ENCODE assay signal across 13 cellular contexts in genomic region chr16:87207509-87207908, GRCh38.
DNase-seq lines count a peak whose midpoint lies in the region; ATAC-seq and TF ChIP-seq lines count a peak whose summit lies in the region.
"Had no signal": no experiment of that assay in that cellular context is flagged by ENCODE, and none has a peak within 500 bp of the region (broad histone marks: within the 10 kb centered on the region; RNA-seq: fewer than 3 reads in every experiment).

No MANE protein-coding gene starts in this region.

- H3K4me2 ChIP-seq in skeletal muscle satellite cell (ENCODE audit: low read length): peak overlapping the region; percentile 34

- peaks cover 12% of the 10 kb centered on the region for H3K4me1 Mint-ChIP-seq in WTC11

- H3K4me1 ChIP-seq in heart right ventricle (peaks cover 0 to 13% (median 0%) of the 10 kb centered on the region in 9 donors), skeletal muscle satellite cell (ENCODE audit: control insufficient read depth, insufficient read depth, low read length) (peaks cover 45% of the 10 kb centered on the region)

- H3K4me3 Mint-ChIP-seq in WTC11: no peak overlapping the region
- H3K4me3 Mint-ChIP-seq: stimulated activated naive B cell treated with anti-CD40 and anti-IgM and Interleukin-4, amounts not matched to agents 10 μg/mL and 1 μg/mL and 100 μg/mL, for 72 hours had no signal

- DNase-seq in GM03348 (ENCODE audit: low spot score) (peak; percentile 84), astrocyte of the hippocampus (ENCODE audit: low read depth, low spot score) (peak; percentile 71), heart right ventricle (no peak), WTC11 (ENCODE audit: low spot score) (no peak)
- no peak for DNase-seq in activated CD4-positive, CD25-positive, alpha-beta regulatory T cell (lab: John Stamatoyannopoulos, UW)
- DNase-seq: Caco-2; cerebellar nuclear complex; hypothalamus; stimulated activated naive B cell treated with anti-CD40 and anti-IgM and Interleukin-4, amounts not matched to agents 10 μg/mL and 1 μg/mL and 100 μg/mL, for 72 hours had no signal

- H3K36me3 ChIP-seq in heart right ventricle: no peaks in the 10 kb centered on the region
- no peaks in the 10 kb centered on the region for H3K36me3 ChIP-seq in skeletal muscle satellite cell (ENCODE audit: insufficient read depth, low read length)

- H3K36me3 Mint-ChIP-seq in WTC11: no peaks in the 10 kb centered on the region
- H3K36me3 Mint-ChIP-seq: stimulated activated naive B cell treated with anti-CD40 and anti-IgM and Interleukin-4, amounts not matched to agents 10 μg/mL and 1 μg/mL and 100 μg/mL, for 72 hours had no signal

- no peaks in the 10 kb centered on the region; the same call in 1 of the 2 replicates for H3K27me3 Mint-ChIP-seq in WTC11 (ENCODE audit: low read depth)

- TF ChIP-seq CTCF in heart right ventricle (IDR thresholded peaks at IDR 0.05) (no peak), WTC11 (IDR thresholded peaks at IDR 0.05) (no peak)

- H3K9me3 ChIP-seq in heart right ventricle: no peaks in the 10 kb centered on the region
- H3K9me3 ChIP-seq in skeletal muscle satellite cell (replicated peaks; ENCODE audit: low read length): no peaks in the 10 kb centered on the region
- H3K9me3 ChIP-seq: Caco-2 had no signal

- H3K27ac ChIP-seq in heart right ventricle: peak overlapping the region in 8 of 10 donors; percentile 12 to 63 (median 46)

- no peak overlapping the region for H3K9ac ChIP-seq in skeletal muscle satellite cell (ENCODE audit: low read depth, low read length)

- no peaks in the 10 kb centered on the region for H3K9me3 Mint-ChIP-seq in WTC11
- H3K9me3 Mint-ChIP-seq: stimulated activated naive B cell treated with anti-CD40 and anti-IgM and Interleukin-4, amounts not matched to agents 10 μg/mL and 1 μg/mL and 100 μg/mL, for 72 hours had no signal

- ATAC-seq in heart right ventricle (peak; percentile 65 to 87 (median 68)), WTC11 (no peak), HG03175 (IDR thresholded peaks at IDR 0.05; ENCODE audit: unreplicated experiment) (no peak), HG03135 (IDR thresholded peaks at IDR 0.05; ENCODE audit: unreplicated experiment) (no peak)
- ATAC-seq: GM12878; stimulated activated naive B cell treated with anti-CD40 and anti-IgM and Interleukin-4, amounts not matched to agents 10 μg/mL and 1 μg/mL and 100 μg/mL, for 72 hours had no signal

- H3K27me3 ChIP-seq in heart right ventricle (peaks cover 0 to 6% (median 0%) of the 10 kb centered on the region in 7 donors), skeletal muscle satellite cell (ENCODE audit: control insufficient read depth, insufficient read depth, low read length) (no peaks in the 10 kb centered on the region)

- H3K27ac Mint-ChIP-seq in WTC11: no peak overlapping the region
- H3K27ac Mint-ChIP-seq: stimulated activated naive B cell treated with anti-CD40 and anti-IgM and Interleukin-4, amounts not matched to agents 10 μg/mL and 1 μg/mL and 100 μg/mL, for 72 hours had no signal

- WGBS in heart right ventricle, 2 donors: 61 to 66% methylated on average over 7 of the region's 7 CpGs

- CTCF ChIA-PET in WTC11 (lab: Charles Lee): interaction anchor here (0.7 to 1.0 kb wide), 2 partner anchors 27 to 72 kb away, joined by 3 to 5 read pairs; no protein-coding TSS in a partner anchor

- POLR2A ChIA-PET in WTC11 (lab: Charles Lee): no interaction called here

- intact Hi-C loops in heart right ventricle (cut with DNase I): loop anchor here in 3 of 10 donors (10.0 kb wide), 3 partner anchors 57 to 643 kb away; partner anchors contain the start of gene FOXC2 (in 1 of the 3)

- no peak overlapping the region for H3K4me3 ChIP-seq in heart right ventricle
- H3K4me3 ChIP-seq in skeletal muscle satellite cell (ENCODE audit: low read length): no peak overlapping the region
- H3K4me3 ChIP-seq: GM12878 had no signal

TF ChIP-seq in WTC11, 78 proteins besides CTCF, POLR2A, EP300 and RAD21:
- TF ChIP-seq CDX4 (CRISPR knock-in tag; IDR thresholded peaks at IDR 0.05; ENCODE audit: borderline replicate concordance): no peak
- TF ChIP-seq NFATC4 (CRISPR knock-in tag; IDR thresholded peaks at IDR 0.05): no peak
- TF ChIP-seq ZNF671 (CRISPR knock-in tag; IDR thresholded peaks at IDR 0.05): no peak
- TF ChIP-seq ZNF396 (CRISPR knock-in tag; IDR thresholded peaks at IDR 0.05; ENCODE audit: borderline replicate concordance): no peak
- no peak for TF ChIP-seq SP1 (CRISPR knock-in tag; conservative IDR thresholded peaks at IDR 0.05)
- TF ChIP-seq ZNF232 (CRISPR knock-in tag; IDR thresholded peaks at IDR 0.05): no peak
- no peak for TF ChIP-seq ZSCAN18 (CRISPR knock-in tag; IDR thresholded peaks at IDR 0.05)
- no peak for TF ChIP-seq ZNF416 (CRISPR knock-in tag; IDR thresholded peaks at IDR 0.05)
- TF ChIP-seq ZNF317 (CRISPR knock-in tag; IDR thresholded peaks at IDR 0.05; ENCODE audit: borderline replicate concordance, low read depth): no peak
- TF ChIP-seq USF1 (CRISPR knock-in tag; IDR thresholded peaks at IDR 0.05): no peak
- no peak for TF ChIP-seq ZNF219 (CRISPR knock-in tag; IDR thresholded peaks at IDR 0.05; ENCODE audit: borderline replicate concordance)
- TF ChIP-seq ZBTB21 (CRISPR knock-in tag; IDR thresholded peaks at IDR 0.05; ENCODE audit: borderline replicate concordance): no peak
- TF ChIP-seq NFE2L1 (CRISPR knock-in tag; IDR thresholded peaks at IDR 0.05): no peak
- no peak for TF ChIP-seq FOXJ3 (CRISPR knock-in tag; IDR thresholded peaks at IDR 0.05; ENCODE audit: borderline replicate concordance)
- TF ChIP-seq E2F4 (CRISPR knock-in tag; IDR thresholded peaks at IDR 0.05; ENCODE audit: borderline replicate concordance, low read depth): no peak
- TF ChIP-seq ETV6 (CRISPR knock-in tag; IDR thresholded peaks at IDR 0.05): no peak
- no peak for TF ChIP-seq FOXK1 (CRISPR knock-in tag; IDR thresholded peaks at IDR 0.05)

Comparison
In these comparisons a context has a peak if more than half of its experiments do, and no peak if none do; other contexts are left out.
1. DNase-seq: peak in GM03348 (single experiment) and astrocyte of the hippocampus (single experiment); none in heart right ventricle (0 of 2), WTC11 (single experiment) and activated CD4-positive, CD25-positive, alpha-beta regulatory T cell (0 of 4).
2. ATAC-seq: peak in heart right ventricle (8 of 8); none in WTC11 (single experiment), HG03175 (single experiment) and HG03135 (single experiment).